18 cellular contexts compared by ENCODE assay signal in the genomic region with DNA sequence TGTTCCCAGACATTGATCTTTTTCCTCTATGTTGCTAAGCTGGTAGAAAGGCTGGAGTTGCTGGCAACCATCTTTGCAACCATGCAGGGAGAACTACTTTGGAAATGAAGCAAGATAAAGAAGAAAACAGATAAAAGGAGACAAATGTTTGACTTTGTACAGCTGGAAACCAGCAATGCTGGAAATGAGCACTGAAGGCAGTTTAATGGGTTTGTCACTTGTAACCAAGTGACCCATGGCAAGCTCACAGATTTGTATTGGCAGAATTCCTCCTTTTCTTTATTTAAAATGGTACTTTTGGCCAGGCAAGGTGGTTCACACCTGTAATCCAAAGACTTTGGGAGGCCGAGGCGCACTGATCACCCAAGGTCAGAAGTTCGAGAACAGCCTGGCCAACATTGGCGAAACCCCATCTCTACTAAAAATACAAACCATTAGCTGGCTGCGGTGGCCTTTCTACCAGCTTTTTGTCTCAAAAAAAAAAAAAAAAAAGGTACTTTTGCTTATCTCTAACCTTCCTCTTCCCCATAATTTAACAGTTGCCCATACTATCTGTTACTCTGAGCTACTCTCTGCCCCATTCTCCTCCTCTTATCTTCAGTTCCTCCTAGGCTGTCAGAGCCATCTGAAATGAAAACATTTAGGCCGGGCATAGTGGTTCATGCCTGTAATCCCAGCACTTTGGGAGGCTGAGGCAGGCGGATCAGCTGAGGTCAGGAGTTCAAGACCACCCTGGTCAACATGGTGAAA. TPM values are rescaled to one million over a fixed set of nuclear protein-coding genes. Genes with fewer than 3 reads are reported as not detected.
DNase-seq lines count a peak whose midpoint lies in the region; ATAC-seq and TF ChIP-seq lines count a peak whose summit lies in the region.
"Had no signal": no experiment of that assay in that cellular context is flagged by ENCODE, and none has a peak within 500 bp of the region (broad histone marks: within the 10 kb centered on the region; RNA-seq: fewer than 3 reads in every experiment).

No MANE protein-coding gene starts in this region.

- H3K9me3 ChIP-seq in SK-N-MC (ENCODE audit: low read depth, low read length) (no peaks in the 10 kb centered on the region), hepatocyte (ENCODE audit: low read depth) (no peaks in the 10 kb centered on the region)
- H3K9me3 ChIP-seq: vagina had no signal

- no peak for TF ChIP-seq CTCF in hepatocyte (IDR thresholded peaks at IDR 0.05; ENCODE audit: poor library complexity)

- no peak for ATAC-seq in stimulated activated naive B cell treated with anti-CD40 and anti-IgM and Interleukin-4, amounts not matched to agents 10 μg/mL and 1 μg/mL and 100 μg/mL, for 72 hours (replicated peaks)
- ATAC-seq: activated CD8-positive, alpha-beta T cell treated with anti-CD3 and anti-CD28 coated beads for 36 hours had no signal

- CTCF ChIA-PET in activated naive CD4-positive, alpha-beta T cell treated with anti-CD3 and anti-CD28 coated beads for 36 hours (lab: Charles Lee) = interaction anchor here (0.6 to 6.7 kb wide), 12 partner anchors 12 to 460 kb away, joined by 3 to 66 read pairs (median 4); a partner anchor contains a TSS

- peak overlapping the region; percentile 87 for H3K4me2 ChIP-seq in hepatocyte

- H3K9me2 ChIP-seq in hepatocyte (replicated peaks; ENCODE audit: insufficient read depth) = no peaks in the 10 kb centered on the region

- H3K4me1 ChIP-seq in hepatocyte (ENCODE audit: insufficient read depth) = peaks cover 10% of the 10 kb centered on the region

- no peak for DNase-seq in activated naive CD4-positive, alpha-beta T cell treated with anti-CD3 and anti-CD28 coated beads for 36 hours
- DNase-seq in SK-N-MC (ENCODE audit: low read depth, low spot score) (no peak), hepatocyte (ENCODE audit: low spot score) (no peak), NCI-H2171 (lab: John Stamatoyannopoulos, UW) (no peak), NCI-H1436 (lab: John Stamatoyannopoulos, UW) (no peak)
- DNase-seq in stimulated activated naive B cell treated with anti-CD40 and anti-IgM and Interleukin-4, amounts not matched to agents 10 μg/mL and 1 μg/mL and 100 μg/mL, for 72 hours = no peak
- no peak for DNase-seq in stimulated activated CD4-positive, alpha-beta T cell treated with anti-CD3 and anti-CD28 coated beads, Interleukin-2, amount 100 ng/mL, for 24 hours
- DNase-seq: activated CD8-positive, alpha-beta T cell treated with anti-CD3 and anti-CD28 coated beads for 36 hours; anterior cingulate cortex; Calu3; effector memory CD4-positive, alpha-beta T cell; HCEC 1CT; NCI-H1417; stimulated activated CD8-positive, alpha-beta memory T cell treated with anti-CD3 and anti-CD28 coated beads, Interleukin-4, amount 100 ng/mL, for 48 hours; substantia nigra had no signal

- H3K4me3 ChIP-seq in SK-N-MC (no peak overlapping the region), hepatocyte (no peak overlapping the region)
- H3K4me3 ChIP-seq: vagina had no signal

- no peaks in the 10 kb centered on the region for H3K27me3 Mint-ChIP-seq in activated naive CD4-positive, alpha-beta T cell treated with anti-CD3 and anti-CD28 coated beads, Interleukin-2, amount 50 U/mL, for 24 hours
- no peaks in the 10 kb centered on the region for H3K27me3 Mint-ChIP-seq in activated naive CD4-positive, alpha-beta T cell treated with anti-CD3 and anti-CD28 coated beads for 36 hours (ENCODE audit: low read depth)
- no peaks in the 10 kb centered on the region for H3K27me3 Mint-ChIP-seq in stimulated activated naive B cell treated with anti-CD40 and anti-IgM and Interleukin-4, amounts not matched to agents 10 μg/mL and 1 μg/mL and 100 μg/mL, for 72 hours
- H3K27me3 Mint-ChIP-seq: activated CD8-positive, alpha-beta T cell treated with anti-CD3 and anti-CD28 coated beads for 36 hours had no signal

- H3K9me3 Mint-ChIP-seq in activated naive CD4-positive, alpha-beta T cell treated with anti-CD3 and anti-CD28 coated beads, Interleukin-2, amount 50 U/mL, for 24 hours = no peaks in the 10 kb centered on the region
- H3K9me3 Mint-ChIP-seq in activated naive CD4-positive, alpha-beta T cell treated with anti-CD3 and anti-CD28 coated beads for 36 hours = no peaks in the 10 kb centered on the region
- H3K9me3 Mint-ChIP-seq in stimulated activated naive B cell treated with anti-CD40 and anti-IgM and Interleukin-4, amounts not matched to agents 10 μg/mL and 1 μg/mL and 100 μg/mL, for 72 hours = no peaks in the 10 kb centered on the region
- H3K9me3 Mint-ChIP-seq: activated CD8-positive, alpha-beta T cell treated with anti-CD3 and anti-CD28 coated beads for 36 hours had no signal

- H2AFZ ChIP-seq in hepatocyte = no peak overlapping the region

- peaks cover 11% of the 10 kb centered on the region for H3K79me2 ChIP-seq in hepatocyte

- peaks cover 4% of the 10 kb centered on the region for H3K4me1 Mint-ChIP-seq in activated naive CD4-positive, alpha-beta T cell treated with anti-CD3 and anti-CD28 coated beads, Interleukin-2, amount 50 U/mL, for 24 hours
- peaks cover 4% of the 10 kb centered on the region for H3K4me1 Mint-ChIP-seq in activated naive CD4-positive, alpha-beta T cell treated with anti-CD3 and anti-CD28 coated beads for 36 hours (ENCODE audit: low read depth)
- H3K4me1 Mint-ChIP-seq in stimulated activated naive B cell treated with anti-CD40 and anti-IgM and Interleukin-4, amounts not matched to agents 10 μg/mL and 1 μg/mL and 100 μg/mL, for 72 hours = peaks cover 12 to 21% of the 10 kb centered on the region in 2 donors

- no peaks in the 10 kb centered on the region for H4K20me1 ChIP-seq in hepatocyte (ENCODE audit: insufficient read depth, poor library complexity, severe bottlenecking)

- H3K36me3 Mint-ChIP-seq in activated naive CD4-positive, alpha-beta T cell treated with anti-CD3 and anti-CD28 coated beads, Interleukin-2, amount 50 U/mL, for 24 hours = peaks cover 2% of the 10 kb centered on the region
- H3K36me3 Mint-ChIP-seq in activated naive CD4-positive, alpha-beta T cell treated with anti-CD3 and anti-CD28 coated beads for 36 hours (ENCODE audit: low read depth) = peaks cover 5% of the 10 kb centered on the region
- peaks cover 12 to 22% of the 10 kb centered on the region in 2 donors for H3K36me3 Mint-ChIP-seq in stimulated activated naive B cell treated with anti-CD40 and anti-IgM and Interleukin-4, amounts not matched to agents 10 μg/mL and 1 μg/mL and 100 μg/mL, for 72 hours

- no peak overlapping the region for H3K9ac ChIP-seq in SK-N-MC (ENCODE audit: insufficient read length)

- 92% methylated on average over 7 of the region's 7 CpGs for WGBS in hepatocyte (ENCODE audit: low lambda C conversion rate, missing lambda C conversion rate)

- H3K27ac ChIP-seq in SK-N-MC = 0 out of 2 replicates have a peak overlapping the region, but pooled peaks have one; percentile 26
- H3K27ac ChIP-seq in hepatocyte = no peak overlapping the region
- H3K27ac ChIP-seq: VCaP had no signal

- peaks cover 25% of the 10 kb centered on the region for H3K36me3 ChIP-seq in SK-N-MC (ENCODE audit: insufficient read depth, low read length)
- no peaks in the 10 kb centered on the region for H3K36me3 ChIP-seq in hepatocyte (replicated peaks; ENCODE audit: insufficient read depth, low read depth)

- H3K27ac Mint-ChIP-seq in activated naive CD4-positive, alpha-beta T cell treated with anti-CD3 and anti-CD28 coated beads, Interleukin-2, amount 50 U/mL, for 24 hours = peak overlapping the region; percentile 55
- H3K27ac Mint-ChIP-seq in activated naive CD4-positive, alpha-beta T cell treated with anti-CD3 and anti-CD28 coated beads for 36 hours = no peak overlapping the region
- H3K27ac Mint-ChIP-seq in stimulated activated naive B cell treated with anti-CD40 and anti-IgM and Interleukin-4, amounts not matched to agents 10 μg/mL and 1 μg/mL and 100 μg/mL, for 72 hours = peak overlapping the region; percentile 33
- H3K27ac Mint-ChIP-seq: activated CD8-positive, alpha-beta T cell treated with anti-CD3 and anti-CD28 coated beads for 36 hours had no signal

- intact Hi-C loops in activated naive CD4-positive, alpha-beta T cell treated with anti-CD3 and anti-CD28 coated beads for 36 hours (cut with micrococcal nuclease) = loop anchor here (10.0 kb wide), 2 partner anchors 185 to 245 kb away; no protein-coding TSS in a partner anchor

- no peak overlapping the region for H3K4me3 Mint-ChIP-seq in activated naive CD4-positive, alpha-beta T cell treated with anti-CD3 and anti-CD28 coated beads, Interleukin-2, amount 50 U/mL, for 24 hours
- H3K4me3 Mint-ChIP-seq in activated naive CD4-positive, alpha-beta T cell treated with anti-CD3 and anti-CD28 coated beads for 36 hours = no peak overlapping the region
- H3K4me3 Mint-ChIP-seq in stimulated activated naive B cell treated with anti-CD40 and anti-IgM and Interleukin-4, amounts not matched to agents 10 μg/mL and 1 μg/mL and 100 μg/mL, for 72 hours = peak overlapping the region in 1 of 2 donors; percentile 61
- H3K4me3 Mint-ChIP-seq: activated CD8-positive, alpha-beta T cell treated with anti-CD3 and anti-CD28 coated beads for 36 hours had no signal

- no peaks in the 10 kb centered on the region for H3K27me3 ChIP-seq in hepatocyte
- H3K27me3 ChIP-seq: vagina had no signal

RNA-seq across cellular contexts. Expression of a gene that starts 2.0 kb away (rescaled TPM):
- 100 to 1,000 TPM; 103 to 112 TPM for total RNA-seq in activated naive CD4-positive, alpha-beta T cell treated with anti-CD3 and anti-CD28 coated beads for 36 hours
- 43.8 and 60.3 TPM in 2 replicates for total RNA-seq in hepatocyte
- polyA plus RNA-seq in hepatocyte = 49.0 and 56.3 TPM in 2 replicates

RNA-seq across cellular contexts. Expression of a gene that starts 28.9 kb away (rescaled TPM):
- 100 to 1,000 TPM; 129 to 131 TPM for total RNA-seq in activated naive CD4-positive, alpha-beta T cell treated with anti-CD3 and anti-CD28 coated beads for 36 hours
- total RNA-seq in hepatocyte = 100 and 118 TPM in 2 replicates
- 43.3 and 47.2 TPM in 2 replicates for polyA plus RNA-seq in hepatocyte

RNA-seq across cellular contexts. Expression of a gene that starts 48.7 kb away (rescaled TPM):
- total RNA-seq in activated naive CD4-positive, alpha-beta T cell treated with anti-CD3 and anti-CD28 coated beads for 36 hours = 100 to 1,000 TPM; 683 to 692 TPM
- total RNA-seq in hepatocyte = 126 and 142 TPM in 2 replicates
- polyA plus RNA-seq in hepatocyte = 40.1 TPM in 2 replicates
